In the genomic region with DNA sequence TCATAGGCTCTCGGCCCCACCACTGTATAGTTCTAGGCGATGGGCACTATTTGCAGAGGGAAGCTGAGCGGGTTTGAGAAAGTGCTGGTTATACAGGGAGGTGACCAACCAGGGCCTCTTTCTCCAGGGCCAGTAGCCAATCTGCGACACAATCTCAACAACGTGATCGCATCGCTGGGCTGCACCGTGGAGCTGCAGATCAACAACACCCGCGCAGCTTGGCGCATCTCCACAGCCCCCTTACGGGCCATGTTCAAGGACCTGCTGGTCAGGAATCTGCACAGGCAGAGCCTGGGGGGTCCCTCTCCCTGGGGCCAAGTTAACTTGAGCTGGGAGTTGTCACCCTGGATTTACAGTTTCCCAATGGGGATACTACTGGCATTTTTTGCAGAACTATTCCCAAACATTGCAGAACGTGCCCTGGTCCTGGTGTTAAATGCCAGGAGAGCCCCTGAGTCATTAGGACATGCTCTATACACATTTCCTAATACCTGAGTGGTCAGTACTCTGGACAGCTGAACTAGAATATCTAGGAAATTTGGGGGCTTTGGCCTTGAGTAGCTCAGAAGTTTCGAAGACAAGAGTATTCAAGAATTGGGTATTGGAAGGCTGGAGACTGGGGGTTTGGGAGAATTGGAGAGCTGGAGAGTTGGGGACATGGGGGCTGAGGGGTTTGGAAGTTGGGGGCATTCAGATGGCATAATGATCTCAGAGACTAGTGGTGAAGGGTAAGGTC, we compare ENCODE assay signal across 20 cellular contexts. TPM values are rescaled to one million over a fixed set of nuclear protein-coding genes. Genes with fewer than 3 reads are reported as not detected.
"Had no signal": no experiment of that assay in that cellular context is flagged by ENCODE, and none has a peak within 500 bp of the region (broad histone marks: within the 10 kb centered on the region; RNA-seq: fewer than 3 reads in every experiment).

No MANE protein-coding gene starts in this region.

- H3K4me2 ChIP-seq: KMS-11 had no signal

- H3K27ac ChIP-seq: KMS-11 had no signal

- ATAC-seq: SK-N-SH treated with all-trans-retinoic acid at 6 μM for 48 hours had no signal

- DNase-seq: Kasumi-1, MM.1S, NCI-H1092 treated with DMSO at 0.1 percent for 48 hours, NCI-H1436, NCI-H187, NCI-H2029, NCI-H2081 treated with DMSO at 0.1 percent for 48 hours, NCI-H2171, NCI-H226, NCI-H446, NCI-H510A, NCI-H524 treated with DMSO at 0.1 percent for 48 hours, NCI-H69, NCI-H774, RPMI8226, SHP77 had no signal

- H3K9ac ChIP-seq: KMS-11 had no signal

RNA-seq across cellular contexts. Expression of gene DCST1, which starts 6.9 kb away (rescaled TPM):
- total RNA-seq: M059J, SK-MEL-5 had no signal

RNA-seq across cellular contexts. Expression of gene DCST2, which starts 6.9 kb away (rescaled TPM):
- total RNA-seq: M059J had no signal
